ENCODE assay signal across 1 cellular context in the genomic region with DNA sequence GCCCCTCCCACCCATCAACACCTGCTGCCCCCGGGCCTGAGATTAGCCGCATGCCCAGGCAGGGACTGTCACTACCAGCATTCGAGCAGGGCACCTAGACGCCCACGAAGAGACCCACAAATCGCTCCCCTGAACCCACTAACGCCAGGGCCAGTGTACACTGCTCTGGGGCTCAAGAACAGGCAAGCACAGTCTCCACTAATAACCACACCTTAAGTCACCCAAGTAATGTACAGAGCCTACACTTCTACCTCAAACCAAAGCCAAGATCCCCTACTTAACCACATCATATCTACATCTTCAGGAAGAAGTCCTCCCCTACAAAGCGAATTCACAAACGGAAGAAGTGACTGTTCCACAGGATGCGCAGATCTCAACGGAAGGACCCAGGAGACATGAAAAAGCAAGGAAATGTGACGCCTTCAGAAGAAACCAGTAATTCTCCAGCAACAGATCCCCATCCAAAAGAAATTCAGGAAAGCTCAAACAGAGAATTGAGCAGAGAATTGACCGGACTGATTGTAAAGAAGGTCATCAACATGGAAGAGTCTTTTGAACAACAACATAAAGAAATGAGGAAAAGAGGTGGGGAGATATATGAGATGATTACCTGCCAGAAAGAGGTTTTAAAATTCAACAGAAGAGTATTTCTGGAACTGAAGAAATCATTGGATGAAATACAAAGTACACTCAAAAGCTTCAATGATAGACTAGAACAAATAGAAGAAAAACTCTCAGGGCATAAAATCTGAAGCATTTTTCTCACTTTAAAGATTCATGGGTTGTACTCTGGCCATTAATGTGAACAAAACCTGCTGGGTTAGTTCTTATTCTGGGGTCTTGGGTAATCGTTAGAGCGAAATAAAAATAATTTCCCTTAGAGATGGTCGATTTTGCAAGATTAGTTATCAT.
TF ChIP-seq lines count a peak whose summit lies in the region.

No MANE protein-coding gene starts in this region.

TF ChIP-seq in HepG2, 621 proteins besides CTCF, POLR2A, EP300 and RAD21:
- peak; percentile 99 for TF ChIP-seq ZNF160 (CRISPR knock-in tag; IDR thresholded peaks at IDR 0.05)
- TF ChIP-seq IKZF4 (CRISPR knock-in tag; IDR thresholded peaks at IDR 0.05; ENCODE audit: borderline replicate concordance, low read depth, not compliant biosample characterization), result peak; percentile 6
- TF ChIP-seq ZNF350 (CRISPR knock-in tag; IDR thresholded peaks at IDR 0.05; ENCODE audit: borderline replicate concordance, low read depth), result no peak
- no peak for TF ChIP-seq ZNF33B (CRISPR knock-in tag; IDR thresholded peaks at IDR 0.05)
